In genomic region chr14:77478796-77479195, GRCh38 we compare ENCODE assay signal across 12 cellular contexts. TPM values are rescaled to one million over a fixed set of nuclear protein-coding genes. Genes with fewer than 3 reads are reported as not detected.
DNase-seq lines count a peak whose midpoint lies in the region; ATAC-seq and FAIRE-seq lines count a peak whose summit lies in the region.
"Had no signal": no experiment of that assay in that cellular context is flagged by ENCODE, and none has a peak within 500 bp of the region (broad histone marks: within the 10 kb centered on the region; RNA-seq: fewer than 3 reads in every experiment).

No MANE protein-coding gene starts in this region.

- ATAC-seq in GM18498 (IDR thresholded peaks at IDR 0.05; ENCODE audit: unreplicated experiment) = peak; percentile 92
- peak; percentile 81 for ATAC-seq in GM19438 (IDR thresholded peaks at IDR 0.05; ENCODE audit: low read depth, unreplicated experiment)
- ATAC-seq in HG02870 (IDR thresholded peaks at IDR 0.05; ENCODE audit: unreplicated experiment) = peak; percentile 95
- peak; percentile 71 for ATAC-seq in HG03571 (IDR thresholded peaks at IDR 0.05; ENCODE audit: unreplicated experiment)
- no peak for ATAC-seq in Right ventricle myocardium superior (ENCODE audit: poor library complexity)

- intact Hi-C loops in Right ventricle myocardium superior (cut with DNase I) = no loop called here

- no peak for DNase-seq in Right ventricle myocardium superior
- no peak for DNase-seq in GDM1 (lab: John Stamatoyannopoulos, UW)
- no peak for DNase-seq in NCI-H1092 (lab: John Stamatoyannopoulos, UW)
- no peak for DNase-seq in HTR-8/SVneo (ENCODE audit: insufficient read length, low spot score)
- DNase-seq: activated CD4-positive, alpha-beta T cell treated with anti-CD3 and anti-CD28 coated beads, Interleukin-2, amount 50 U/mL, for 4 hours; AML-193; hippocampal formation; NCI-H1436 treated with DMSO at 0.1 percent for 48 hours had no signal

- FAIRE-seq in HTR-8/SVneo (lab: Jason Lieb, UNC) = no peak

RNA-seq across cellular contexts. Expression of gene ISM2, which starts 19.8 kb away (rescaled TPM):
- total RNA-seq in Right ventricle myocardium superior = not detected

RNA-seq across cellular contexts. Expression of gene AHSA1, which starts 20.9 kb away (rescaled TPM):
- total RNA-seq in Right ventricle myocardium superior = 205 TPM

RNA-seq across cellular contexts. Expression of gene VIPAS39, which starts 21.4 kb away (rescaled TPM):
- total RNA-seq in Right ventricle myocardium superior = 10.9 TPM

RNA-seq across cellular contexts. Expression of gene NOXRED1, which starts 55.5 kb away (rescaled TPM):
- not detected for total RNA-seq in Right ventricle myocardium superior
